Comparison of ENCODE assay signal across 11 cellular contexts in genomic region chr2:108988076-108988795, GRCh38. TPM values are rescaled to one million over a fixed set of nuclear protein-coding genes. Genes with fewer than 3 reads are reported as not detected.
DNase-seq lines count a peak whose midpoint lies in the region; ATAC-seq, FAIRE-seq and TF ChIP-seq lines count a peak whose summit lies in the region.
"Had no signal": no experiment of that assay in that cellular context is flagged by ENCODE, and none has a peak within 500 bp of the region (broad histone marks: within the 10 kb centered on the region; RNA-seq: fewer than 3 reads in every experiment).

No MANE protein-coding gene starts in this region.

- 50% methylated on average over 13 of the region's 19 CpGs for WGBS in A549 (ENCODE audit: missing lambda C conversion rate)
- 55% methylated on average over 11 of the region's 19 CpGs; no CpG with 5 or more reads in 1 of the 2 experiments for WGBS in IMR-90 (ENCODE audit: extremely low coverage in 2 of 2, insufficient read length in 1 of 2), 2 experiments

- no peak overlapping the region for H3K18ac ChIP-seq in IMR-90 (ENCODE audit: low read depth, low read length)

- CTCF ChIA-PET in A549 (lab: Yijun Ruan, JAX): interaction anchor here (0.7 to 4.4 kb wide), 15 partner anchors 7 to 61 kb away, joined by 3 to 46 read pairs (median 6); no protein-coding TSS in a partner anchor
- CTCF ChIA-PET in IMR-90 (lab: Yijun Ruan, JAX): no interaction called here
- CTCF ChIA-PET in OCI-LY7 (lab: Charles Lee; ENCODE audit: unreplicated experiment): no interaction called here

- dilution Hi-C loops in IMR-90 (cut with HindIII; ENCODE audit: low sequenced_read_pairs, unreplicated experiment): no loop called here

- no peaks in the 10 kb centered on the region for H3K9me2 ChIP-seq in OCI-LY7 (ENCODE audit: insufficient read depth, low read length)

- no peak for TF ChIP-seq EP300 in A549 (IDR thresholded peaks at IDR 0.05)

- H4K91ac ChIP-seq in IMR-90 (ENCODE audit: insufficient read depth, low read depth, low read length): no peak overlapping the region

- H2AFZ ChIP-seq in IMR-90 (replicated peaks; ENCODE audit: low read length, poor library complexity): peak overlapping the region; percentile 33
- H2AFZ ChIP-seq in OCI-LY7 (ENCODE audit: low read length): no peak overlapping the region

- no peak overlapping the region for H2BK120ac ChIP-seq in IMR-90 (ENCODE audit: low read depth, low read length)

- H3K56ac ChIP-seq in IMR-90 (ENCODE audit: extremely low read depth, insufficient read depth, low read length): no peak overlapping the region

- peaks cover 14% of the 10 kb centered on the region for H3K4me1 ChIP-seq in A549
- no peaks in the 10 kb centered on the region for H3K4me1 ChIP-seq in IMR-90 (ENCODE audit: control insufficient read depth, insufficient read depth, low read length)
- no peaks in the 10 kb centered on the region for H3K4me1 ChIP-seq in breast epithelium
- H3K4me1 ChIP-seq in lower lobe of right lung: no peaks in the 10 kb centered on the region
- H3K4me1 ChIP-seq in OCI-LY7 (ENCODE audit: insufficient read depth, low read length, poor library complexity, severe bottlenecking): no peaks in the 10 kb centered on the region
- H3K4me1 ChIP-seq: BE2C had no signal

- H3K9me1 ChIP-seq in IMR-90 (ENCODE audit: insufficient read depth, low read length): no peaks in the 10 kb centered on the region

- H3K27ac ChIP-seq in A549 (no peak overlapping the region), IMR-90 (ENCODE audit: insufficient read depth, low read length) (no peak overlapping the region), breast epithelium (no peak overlapping the region), lower lobe of right lung (no peak overlapping the region), OCI-LY7 (ENCODE audit: low read depth, low read length, poor library complexity, severe bottlenecking) (no peak overlapping the region)

- H4K5ac ChIP-seq in IMR-90 (ENCODE audit: low read depth, low read length): no peak overlapping the region

- H3K27me3 ChIP-seq in IMR-90 (ENCODE audit: control insufficient read depth, insufficient read depth, low read length): peaks cover 80% of the 10 kb centered on the region
- peaks cover 0 to 17% of the 10 kb centered on the region in 2 donors for H3K27me3 ChIP-seq in breast epithelium
- peaks cover 13% of the 10 kb centered on the region for H3K27me3 ChIP-seq in lower lobe of right lung (ENCODE audit: low read depth)
- H3K27me3 ChIP-seq: BE2C had no signal

- no peak for TF ChIP-seq POLR2A in A549 (IDR thresholded peaks at IDR 0.05; ENCODE audit: low read length)
- TF ChIP-seq POLR2A in IMR-90 (IDR thresholded peaks at IDR 0.05; ENCODE audit: low read depth, low read length): no peak
- TF ChIP-seq POLR2A in breast epithelium (IDR thresholded peaks at IDR 0.05): no peak
- TF ChIP-seq POLR2A in GM12891 (IDR thresholded peaks at IDR 0.05; ENCODE audit: low read depth, low read length): no peak

- H2AK9ac ChIP-seq in IMR-90 (replicated peaks; ENCODE audit: low read depth, low read length, poor library complexity): no peak overlapping the region

- no peak overlapping the region for H2BK5ac ChIP-seq in IMR-90 (ENCODE audit: low read depth, low read length, poor library complexity, severe bottlenecking)

- POLR2A ChIA-PET in A549 (lab: Yijun Ruan, JAX) (no interaction called here), IMR-90 (lab: Charles Lee; ENCODE audit: unreplicated experiment) (no interaction called here), OCI-LY7 (lab: Charles Lee) (no interaction called here)

- H3K9me3 ChIP-seq in A549: no peaks in the 10 kb centered on the region
- H3K9me3 ChIP-seq in IMR-90 (ENCODE audit: control insufficient read depth, insufficient read depth, low read length): no peaks in the 10 kb centered on the region
- H3K9me3 ChIP-seq in breast epithelium: no peaks in the 10 kb centered on the region
- no peaks in the 10 kb centered on the region for H3K9me3 ChIP-seq in lower lobe of right lung
- no peaks in the 10 kb centered on the region for H3K9me3 ChIP-seq in OCI-LY7 (ENCODE audit: low read length)
- H3K9me3 ChIP-seq: BE2C had no signal

- no peaks in the 10 kb centered on the region for H3K36me3 ChIP-seq in IMR-90 (ENCODE audit: control insufficient read depth, insufficient read depth, low read length)
- H3K36me3 ChIP-seq in breast epithelium: no peaks in the 10 kb centered on the region
- H3K36me3 ChIP-seq in lower lobe of right lung: no peaks in the 10 kb centered on the region
- H3K36me3 ChIP-seq in OCI-LY7 (ENCODE audit: insufficient read depth, low read length): no peaks in the 10 kb centered on the region
- H3K36me3 ChIP-seq: BE2C had no signal

- no peak overlapping the region for H3K14ac ChIP-seq in IMR-90 (replicated peaks; ENCODE audit: low read depth, low read length)

- H2BK15ac ChIP-seq in IMR-90 (ENCODE audit: low read depth, low read length): no peak overlapping the region

- no peak for TF ChIP-seq CTCF in A549 (IDR thresholded peaks at IDR 0.05)
- no peak for TF ChIP-seq CTCF in IMR-90 (conservative IDR thresholded peaks at IDR 0.05; ENCODE audit: low read depth, low read length)
- TF ChIP-seq CTCF in breast epithelium (IDR thresholded peaks at IDR 0.05): no peak
- no peak for TF ChIP-seq CTCF in lower lobe of right lung (IDR thresholded peaks at IDR 0.05)
- TF ChIP-seq CTCF in OCI-LY7 (conservative IDR thresholded peaks at IDR 0.05; ENCODE audit: low read length): no peak

- no peaks in the 10 kb centered on the region for H4K20me1 ChIP-seq in IMR-90 (ENCODE audit: insufficient read depth, low read length)
- no peaks in the 10 kb centered on the region for H4K20me1 ChIP-seq in OCI-LY7 (ENCODE audit: insufficient read depth, low read length)

- TF ChIP-seq RAD21 in A549 (conservative IDR thresholded peaks at IDR 0.05 in 1 of 2, IDR thresholded peaks at IDR 0.05 in 1 of 2): no peak
- TF ChIP-seq RAD21 in IMR-90 (IDR thresholded peaks at IDR 0.05; ENCODE audit: low read length): no peak

- no peak overlapping the region for H3K9ac ChIP-seq in IMR-90 (ENCODE audit: low read depth, low read length)

- BruUV-seq in IMR-90 (replicated peaks; lab: Mats Ljungman, UMichigan): no TSS peak
- no TSS peak for BruUV-seq in OCI-LY7 (replicated peaks; lab: Mats Ljungman, UMichigan)

- FAIRE-seq in A549 (lab: Jason Lieb, UNC) (no peak), GM12891 (lab: Jason Lieb, UNC) (no peak)

- ATAC-seq in A549: peak in 1 of 2 experiments; percentile 25; a peak in 2 of 6 replicates
- ATAC-seq in IMR-90 (ENCODE audit: low read depth): no peak
- ATAC-seq in lower lobe of right lung: peak in 1 of 2 donors; percentile 65
- no peak for ATAC-seq in GM18868 (IDR thresholded peaks at IDR 0.05; ENCODE audit: unreplicated experiment)
- no peak for ATAC-seq in GM19452 (IDR thresholded peaks at IDR 0.05; ENCODE audit: unreplicated experiment)

- no peaks in the 10 kb centered on the region for H3K79me1 ChIP-seq in IMR-90 (ENCODE audit: low read depth in 1 of 2, low read length in 2 of 2)

- H4K8ac ChIP-seq in IMR-90 (ENCODE audit: low read depth in 2 of 2, low read length in 2 of 2): no peak overlapping the region

- no peak overlapping the region for H2AK5ac ChIP-seq in IMR-90 (ENCODE audit: low read depth, low read length)

- H3K4me2 ChIP-seq in A549 (peak overlapping the region; percentile 85), IMR-90 (ENCODE audit: low read depth, low read length) (no peak overlapping the region), OCI-LY7 (ENCODE audit: low read length) (no peak overlapping the region)

- H2BK20ac ChIP-seq in IMR-90 (ENCODE audit: low read depth, low read length): no peak overlapping the region

- intact Hi-C loops in IMR-90 (cut with micrococcal nuclease): loop anchor here (10.0 kb wide), 1 partner anchor 63 kb away; no protein-coding TSS in a partner anchor
- intact Hi-C loops in breast epithelium (cut with DNase I; ENCODE audit: low total_unique reads): no loop called here
- intact Hi-C loops in lower lobe of right lung (cut with DNase I): no loop called here
- intact Hi-C loops in OCI-LY7 (cut with micrococcal nuclease; ENCODE audit: unreplicated experiment): no loop called here

- no peak overlapping the region for H3K4ac ChIP-seq in IMR-90 (ENCODE audit: low read depth, low read length)

- DNase-seq in A549 (ENCODE audit: low read depth in 1 of 2, low spot score in 1 of 2): no peak
- no peak for DNase-seq in IMR-90
- DNase-seq in breast epithelium (ENCODE audit: low spot score in 2 of 2): no peak
- DNase-seq in lower lobe of right lung: no peak
- no peak for DNase-seq in GM12891 (ENCODE audit: insufficient read length, low spot score)
- no peak for DNase-seq in OCI-LY7 (ENCODE audit: low spot score)

- H3K4me3 ChIP-seq in A549 (no peak overlapping the region; the same call in 2 of the 3 replicates), IMR-90 (ENCODE audit: insufficient read depth, low read depth, low read length) (no peak overlapping the region), breast epithelium (peak overlapping the region in 2 of 3 donors; percentile 41 to 46), lower lobe of right lung (peak overlapping the region; percentile 23), OCI-LY7 (ENCODE audit: low read depth, low read length, poor library complexity, severe bottlenecking) (no peak overlapping the region)
- H3K4me3 ChIP-seq: lung had no signal

- H3K79me2 ChIP-seq in OCI-LY7 (ENCODE audit: insufficient read depth, low read depth, low read length): no peaks in the 10 kb centered on the region

- H3K23ac ChIP-seq in IMR-90 (ENCODE audit: low read depth, low read length): no peak overlapping the region

- in situ Hi-C loops in IMR-90 (cut with MboI; ENCODE audit: low sequenced_read_pairs): no loop called here

TF ChIP-seq in A549, 52 proteins besides CTCF, POLR2A, EP300 and RAD21 (continues in another document):
- TF ChIP-seq FOSB (CRISPR knock-in tag; IDR thresholded peaks at IDR 0.05) (no peak), RARB (CRISPR knock-in tag; IDR thresholded peaks at IDR 0.05) (no peak)

TF ChIP-seq in GM12891, 5 proteins besides CTCF, POLR2A, EP300 and RAD21 (continues in another document):
- TF ChIP-seq SPI1 (IDR thresholded peaks at IDR 0.05; ENCODE audit: low read depth, low read length): no peak
- no peak for TF ChIP-seq PAX5 (IDR thresholded peaks at IDR 0.05; ENCODE audit: insufficient read depth, low read length, severe bottlenecking)
- no peak for TF ChIP-seq TAF1 (IDR thresholded peaks at IDR 0.05; ENCODE audit: low read depth, low read length)

RNA-seq across cellular contexts. Expression of gene EDAR, which starts 0.8 kb away (rescaled TPM):
- polyA plus RNA-seq in A549 (2011; rRNA removed): 0.26 and 0.32 TPM in 2 replicates
- polyA plus RNA-seq in A549 (2012; cell fraction: cytosol; rRNA removed): 0.01 and 0.03 TPM in 2 replicates
- 0.04 TPM in 2 replicates for polyA plus RNA-seq in A549 (2012; cell fraction: nucleus; rRNA removed)
- polyA plus RNA-seq in A549 (2017; fragmentation: RNase III; extraction: RNeasy Plus Mini Kit Qiagen cat#74134 plus additional on column Dnase treatment): 0.03 to 0.05 TPM (median 0.04 TPM) in 3 replicates
- 0.17 and 0.19 TPM in 2 replicates for polyA minus RNA-seq in A549 (2011; rRNA and poly(A)+ RNA removed)
- total RNA-seq in IMR-90 (2012; rRNA removed): not detected in 2 replicates
- not detected in 2 replicates for polyA plus RNA-seq in IMR-90 (2012; rRNA removed)
- not detected in 2 replicates for polyA plus RNA-seq in IMR-90 (2012; cell fraction: cytosol; rRNA removed)
- polyA plus RNA-seq in IMR-90 (2012; cell fraction: nucleus; rRNA removed; ENCODE audit: low replicate concordance): not detected in 2 replicates
- total RNA-seq in breast epithelium: under 1 TPM in 1 of 3 donors, not detected in 2; 0.29 TPM
- total RNA-seq in lower lobe of right lung: 0.12 TPM
- not detected for polyA plus RNA-seq in GM12891 (2012; ENCODE audit: low read depth, missing spikeins)
- total RNA-seq in OCI-LY7 (2014; rRNA removed; shearing (Covaris generic)): not detected in 2 replicates
- total RNA-seq in OCI-LY7 (2022): not detected in 2 replicates
- total RNA-seq: posterior vena cava had no signal

Comparison
In these comparisons a context has a peak if more than half of its experiments do, and no peak if none do; other contexts are left out.
1. H3K4me3 ChIP-seq: peak in breast epithelium (2 of 3) and lower lobe of right lung (single experiment); none in A549 (single experiment), IMR-90 (single experiment) and OCI-LY7 (single experiment).